Comparison of ENCODE assay signal across 18 cellular contexts in the genomic region with DNA sequence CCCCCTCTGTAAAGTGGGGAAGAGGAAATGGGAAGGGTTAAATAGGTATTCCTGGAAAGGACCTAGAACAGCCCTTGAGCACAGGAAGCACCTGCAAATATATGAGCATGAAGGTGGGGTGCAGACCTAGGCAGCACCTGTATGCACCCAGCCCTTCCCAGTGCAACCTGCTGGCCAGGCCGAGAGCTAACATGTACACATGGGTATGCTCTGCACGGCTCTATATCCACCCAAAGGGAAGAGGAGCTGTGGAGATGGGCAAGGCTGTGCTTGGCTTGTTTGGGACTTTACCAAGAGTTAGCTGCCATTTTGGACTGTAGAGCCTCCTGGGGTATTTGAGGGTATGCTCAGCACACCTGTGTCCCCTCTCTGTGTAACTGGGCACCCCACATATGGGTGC.
DNase-seq lines count a peak whose midpoint lies in the region; ATAC-seq, FAIRE-seq and TF ChIP-seq lines count a peak whose summit lies in the region.
"Had no signal": no experiment of that assay in that cellular context is flagged by ENCODE, and none has a peak within 500 bp of the region (broad histone marks: within the 10 kb centered on the region; RNA-seq: fewer than 3 reads in every experiment).

No MANE protein-coding gene starts in this region.

- no peak overlapping the region for H2AFZ ChIP-seq in HepG2 (ENCODE audit: low read length)
- H2AFZ ChIP-seq: GM23338 had no signal

- intact Hi-C loops in HepG2 (cut with micrococcal nuclease; ENCODE audit: unreplicated experiment) (no loop called here), right lobe of liver (cut with DNase I) (no loop called here), left colon (cut with DNase I, micrococcal nuclease) (no loop called here), sigmoid colon (cut with DNase I) (no loop called here)

- H3K36me3 ChIP-seq in HepG2 (replicated peaks in 1 of 2; ENCODE audit: control insufficient read depth in 1 of 2, insufficient read depth in 2 of 2, low read length in 2 of 2): no peaks in the 10 kb centered on the region
- no peaks in the 10 kb centered on the region for H3K36me3 ChIP-seq in right lobe of liver
- H3K36me3 ChIP-seq in sigmoid colon: no peaks in the 10 kb centered on the region
- H3K36me3 ChIP-seq: BE2C had no signal

- no peaks in the 10 kb centered on the region for H3K79me2 ChIP-seq in HepG2 (ENCODE audit: insufficient read depth, low read length)

- peaks cover 7% of the 10 kb centered on the region for H3K27me3 Mint-ChIP-seq in osteocyte (ENCODE audit: unreplicated experiment)
- H3K27me3 Mint-ChIP-seq: CD4-positive, alpha-beta memory T cell had no signal

- H3K36me3 Mint-ChIP-seq in osteocyte (ENCODE audit: unreplicated experiment): no peaks in the 10 kb centered on the region
- H3K36me3 Mint-ChIP-seq: CD4-positive, alpha-beta memory T cell had no signal

- POLR2A ChIA-PET in HepG2 (lab: Yijun Ruan, JAX): no interaction called here

- TF ChIP-seq EP300 in HepG2 (IDR thresholded peaks at IDR 0.05; ENCODE audit: low read depth in 2 of 2, low read length in 2 of 2) (no peak), HepG2 (CRISPR knock-in tag; IDR thresholded peaks at IDR 0.05; ENCODE audit: borderline replicate concordance) (no peak), sigmoid colon (IDR thresholded peaks at IDR 0.05) (no peak)

- FAIRE-seq in HepG2 (lab: Jason Lieb, UNC): no peak
- FAIRE-seq: A549, D721Med, G401.6, GM12891 had no signal

- TF ChIP-seq CTCF in HepG2 (CRISPR knock-in tag; IDR thresholded peaks at IDR 0.05) (no peak), right lobe of liver (IDR thresholded peaks at IDR 0.05) (no peak), osteocyte (IDR thresholded peaks at IDR 0.05) (no peak), sigmoid colon (IDR thresholded peaks at IDR 0.05) (no peak)

- in situ Hi-C loops in HepG2 (cut with HindIII; ENCODE audit: extremely low pct_ligation_motif_present, low pct_unique_long_range_greater_than_20kb): no loop called here

- no peak for TF ChIP-seq RAD21 in HepG2 (CRISPR knock-in tag; IDR thresholded peaks at IDR 0.05)

- BruUV-seq in HepG2 (replicated peaks; lab: Mats Ljungman, UMichigan): no TSS peak

- H3K4me3 Mint-ChIP-seq in osteocyte (ENCODE audit: unreplicated experiment): no peak overlapping the region
- H3K4me3 Mint-ChIP-seq: CD4-positive, alpha-beta memory T cell; GM23338 had no signal

- WGBS in HepG2 (ENCODE audit: low lambda C conversion rate): 6% methylated on average over 2 of the region's 2 CpGs
- 88% methylated on average over 1 of the region's 2 CpGs for WGBS in right lobe of liver (ENCODE audit: insufficient coverage, low coverage, low lambda C conversion rate, missing lambda C conversion rate)
- 28 to 81% methylated on average over 2 of the region's 2 CpGs for WGBS in sigmoid colon, 2 donors

- H3K4me1 Mint-ChIP-seq in osteocyte (ENCODE audit: unreplicated experiment): peaks cover 5% of the 10 kb centered on the region

- DNase-seq in HepG2 (ENCODE audit: low spot score) (no peak), right lobe of liver (no peak), left colon (no peak), osteocyte (ENCODE audit: extremely low spot score, unreplicated experiment) (peak; percentile 34), sigmoid colon (no peak)
- no peak for DNase-seq in activated effector memory CD4-positive, alpha-beta T cell treated with Interleukin-2 at 50 U/mL for 16 hours
- DNase-seq: BE2C; CD4-positive, alpha-beta memory T cell; DMS153; DMS79 treated with DMSO at 0.1 percent for 48 hours; EL; H7 had no signal

- H3K4me1 ChIP-seq in HepG2 (ENCODE audit: insufficient read depth, low read length): no peaks in the 10 kb centered on the region
- no peaks in the 10 kb centered on the region for H3K4me1 ChIP-seq in right lobe of liver
- H3K4me1 ChIP-seq in sigmoid colon: no peaks in the 10 kb centered on the region
- H3K4me1 ChIP-seq: A549, BE2C had no signal

- peaks cover 12% of the 10 kb centered on the region for H3K9me3 Mint-ChIP-seq in osteocyte (ENCODE audit: unreplicated experiment)
- H3K9me3 Mint-ChIP-seq: CD4-positive, alpha-beta memory T cell; GM23338 had no signal

- TF ChIP-seq POLR2A in HepG2 (IDR thresholded peaks at IDR 0.05; ENCODE audit: insufficient read depth in 1 of 2, low read depth in 2 of 2, low read length in 2 of 2) (no peak), right lobe of liver (IDR thresholded peaks at IDR 0.05) (no peak), sigmoid colon (IDR thresholded peaks at IDR 0.05) (no peak)

- H3K4me2 ChIP-seq in HepG2 (ENCODE audit: low read depth, low read length): no peak overlapping the region
- H3K4me2 ChIP-seq: A549, GM23338 had no signal

- H3K27ac Mint-ChIP-seq in osteocyte (ENCODE audit: unreplicated experiment): no peak overlapping the region
- H3K27ac Mint-ChIP-seq: CD4-positive, alpha-beta memory T cell; GM23338 had no signal

- H3K27ac ChIP-seq in HepG2 (ENCODE audit: extremely low read length, insufficient read depth, low read length): no peak overlapping the region
- H3K27ac ChIP-seq in right lobe of liver: no peak overlapping the region
- no peak overlapping the region for H3K27ac ChIP-seq in sigmoid colon
- H3K27ac ChIP-seq: A549, C4-2B had no signal

- H3K9ac ChIP-seq in HepG2 (ENCODE audit: insufficient read depth, low read depth, low read length): no peak overlapping the region

- no peaks in the 10 kb centered on the region for H4K20me1 ChIP-seq in HepG2 (ENCODE audit: insufficient read depth, low read length)

- no peaks in the 10 kb centered on the region; a peak in 3 of 5 replicates for H3K27me3 ChIP-seq in HepG2 (ENCODE audit: control insufficient read depth in 1 of 2, insufficient read depth in 2 of 2, low read length in 2 of 2)
- H3K27me3 ChIP-seq in right lobe of liver: no peaks in the 10 kb centered on the region
- no peaks in the 10 kb centered on the region for H3K27me3 ChIP-seq in sigmoid colon
- H3K27me3 ChIP-seq: BE2C had no signal

- no peaks in the 10 kb centered on the region for H3K9me3 ChIP-seq in HepG2 (ENCODE audit: low read length)
- no peaks in the 10 kb centered on the region for H3K9me3 ChIP-seq in right lobe of liver
- H3K9me3 ChIP-seq in sigmoid colon: no peaks in the 10 kb centered on the region
- H3K9me3 ChIP-seq: BE2C had no signal

- ATAC-seq in HepG2 (peak; percentile 25; the same call in 1 of the 3 replicates), right lobe of liver (no peak), left colon (peak; percentile 62)
- ATAC-seq: GM23338 had no signal

- H3K4me3 ChIP-seq in HepG2 (replicated peaks in 1 of 3; ENCODE audit: insufficient read depth in 1 of 3, low read depth in 2 of 3, low read length in 3 of 3) (no peak overlapping the region), right lobe of liver (no peak overlapping the region), sigmoid colon (no peak overlapping the region)
- H3K4me3 ChIP-seq: A549, GM23338 had no signal

- CTCF ChIA-PET in HepG2 (lab: Yijun Ruan, JAX; ENCODE audit: low intra/inter-chr PET ratio, low total read pairs): no interaction called here

TF ChIP-seq in HepG2, 621 proteins besides CTCF, POLR2A, EP300 and RAD21:
- TF ChIP-seq ZNF547 (CRISPR knock-in tag; IDR thresholded peaks at IDR 0.05) (no peak), ZNF3 (CRISPR knock-in tag; IDR thresholded peaks at IDR 0.05) (no peak), RFX3 (CRISPR knock-in tag; IDR thresholded peaks at IDR 0.05) (no peak), SPEN (CRISPR knock-in tag; IDR thresholded peaks at IDR 0.05; ENCODE audit: low read depth) (no peak), NR3C1 (CRISPR knock-in tag; IDR thresholded peaks at IDR 0.05) (no peak)
TF ChIP-seq in HepG2: peak in this region for 0.

Comparison
In these comparisons a context has a peak if more than half of its experiments do, and no peak if none do; other contexts are left out.
1. ATAC-seq: peak in HepG2 (single experiment) and left colon (single experiment); none in right lobe of liver (0 of 4).